Comparison of ENCODE assay signal across 21 cellular contexts in the genomic region with DNA sequence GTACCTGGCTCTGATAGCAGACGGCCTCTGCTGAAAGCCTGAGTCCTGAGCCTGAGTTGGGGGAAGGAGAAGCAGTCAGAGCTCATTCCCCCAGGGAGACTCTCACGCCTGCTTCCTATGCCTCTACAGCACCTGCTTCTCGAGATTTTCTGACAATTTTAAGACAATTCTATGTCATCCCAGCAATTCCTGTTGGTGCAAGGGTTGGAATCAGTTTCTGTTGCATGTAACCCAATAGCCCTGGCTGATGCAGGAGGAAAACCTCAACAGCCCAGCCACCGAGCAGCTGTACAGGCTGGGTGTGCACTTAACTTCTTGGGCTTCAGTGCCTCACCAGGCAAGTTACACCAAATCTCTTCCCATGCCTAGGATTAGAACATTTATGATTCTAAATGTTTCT.
"Had no signal": no experiment of that assay in that cellular context is flagged by ENCODE, and none has a peak within 500 bp of the region (broad histone marks: within the 10 kb centered on the region; RNA-seq: fewer than 3 reads in every experiment).

No MANE protein-coding gene starts in this region.

- H3K9me3 ChIP-seq: SK-N-SH had no signal

- DNase-seq: IMR-90, Karpas-422, KG1, MM.1S, NCI-H1092 treated with DMSO at 0.1 percent for 48 hours, NCI-H1436, NCI-H187, NCI-H2029, NCI-H2081 treated with DMSO at 0.1 percent for 48 hours, NCI-H2171, NCI-H226, NCI-H446, NCI-H510A, NCI-H524 treated with DMSO at 0.1 percent for 48 hours, NCI-H69, NCI-H774, Right ventricle myocardium superior, RPMI8226, SIG-M5, SK-N-SH had no signal

- H3K4me2 ChIP-seq: SK-N-SH had no signal

- H3K9ac ChIP-seq: SK-N-SH had no signal

- ATAC-seq: HepG2 had no signal
